ENCODE assay signal across 10 cellular contexts in the genomic region with DNA sequence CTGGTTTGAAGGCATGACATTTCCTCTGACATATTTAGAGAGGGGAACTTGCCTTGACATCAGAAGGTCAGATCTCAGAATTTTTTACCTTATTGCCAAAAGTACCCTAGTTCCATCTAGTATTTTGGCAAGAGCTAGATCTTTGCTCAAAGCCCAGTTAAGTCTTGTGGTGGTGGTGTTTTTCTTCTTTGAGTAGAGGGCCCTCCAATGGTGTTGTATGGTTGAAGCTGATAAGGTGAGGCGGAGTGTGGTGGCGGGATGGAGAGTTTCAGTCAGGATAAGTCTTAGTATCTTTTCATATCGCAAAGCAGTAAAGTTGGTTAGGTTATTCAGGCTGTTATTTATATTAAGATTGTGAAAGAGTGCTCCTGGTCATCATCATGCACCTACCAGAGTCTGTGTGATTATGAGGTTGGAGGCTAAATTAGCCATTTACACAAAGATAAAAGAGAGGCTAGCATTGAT. TPM values are rescaled to one million over a fixed set of nuclear protein-coding genes. Genes with fewer than 3 reads are reported as not detected.
DNase-seq lines count a peak whose midpoint lies in the region; ATAC-seq and TF ChIP-seq lines count a peak whose summit lies in the region.
"Had no signal": no experiment of that assay in that cellular context is flagged by ENCODE, and none has a peak within 500 bp of the region (broad histone marks: within the 10 kb centered on the region; RNA-seq: fewer than 3 reads in every experiment).

No MANE protein-coding gene starts in this region.

- no peak for TF ChIP-seq CTCF in PC-3 (conservative IDR thresholded peaks at IDR 0.05; ENCODE audit: low read depth, low read length)
- TF ChIP-seq CTCF in osteocyte (IDR thresholded peaks at IDR 0.05): no peak
- no peak for TF ChIP-seq CTCF in BE2C (IDR thresholded peaks at IDR 0.05; ENCODE audit: low read depth, low read length)

- H3K9me3 Mint-ChIP-seq in CD4-positive, alpha-beta memory T cell: no peaks in the 10 kb centered on the region
- peaks cover 3% of the 10 kb centered on the region for H3K9me3 Mint-ChIP-seq in osteocyte (ENCODE audit: unreplicated experiment)

- no peaks in the 10 kb centered on the region for H3K36me3 ChIP-seq in CD4-positive, alpha-beta memory T cell (ENCODE audit: insufficient read depth, low read length)
- H3K36me3 ChIP-seq in PC-3 (ENCODE audit: low read depth, low read length) (no peaks in the 10 kb centered on the region), BE2C (no peaks in the 10 kb centered on the region)

- DNase-seq in CD4-positive, alpha-beta memory T cell: no peak
- DNase-seq in PC-3 (no peak), dermis blood vessel endothelial cell (peak; percentile 40), osteocyte (ENCODE audit: extremely low spot score, unreplicated experiment) (no peak), Ammon's horn (ENCODE audit: low spot score) (no peak), NCI-H2196 treated with DMSO at 0.1 percent for 48 hours (lab: John Stamatoyannopoulos, UW; ENCODE audit: unreplicated experiment) (no peak), BE2C (no peak)
- DNase-seq: foreskin melanocyte had no signal

- H3K36me3 Mint-ChIP-seq in CD4-positive, alpha-beta memory T cell: peaks cover 0 to 2% of the 10 kb centered on the region in 2 donors
- peaks cover 4% of the 10 kb centered on the region for H3K36me3 Mint-ChIP-seq in osteocyte (ENCODE audit: unreplicated experiment)

- H3K27ac ChIP-seq in CD4-positive, alpha-beta memory T cell (ENCODE audit: low read depth, low read length): peak overlapping the region; percentile 70
- peak overlapping the region; percentile 82 for H3K27ac ChIP-seq in PC-3 (ENCODE audit: low read length)

- H3K4me3 ChIP-seq in CD4-positive, alpha-beta memory T cell (ENCODE audit: low read length in 2 of 2): no peak overlapping the region
- no peak overlapping the region for H3K4me3 ChIP-seq in PC-3 (ENCODE audit: low read length)
- H3K4me3 ChIP-seq in BE2C (ENCODE audit: low read depth, low read length): no peak overlapping the region

- H3K4me1 Mint-ChIP-seq in CD4-positive, alpha-beta memory T cell: peaks cover 20 to 49% (median 30%) of the 10 kb centered on the region in 4 donors
- H3K4me1 Mint-ChIP-seq in osteocyte (ENCODE audit: unreplicated experiment): peaks cover 59% of the 10 kb centered on the region

- peaks cover 14% of the 10 kb centered on the region for H3F3A ChIP-seq in PC-3 (ENCODE audit: low read length, unreplicated experiment)

- ATAC-seq in PC-3: no peak
- ATAC-seq in GM19452 (IDR thresholded peaks at IDR 0.05; ENCODE audit: unreplicated experiment): no peak
- ATAC-seq: sciatic nerve had no signal

- H3K9me2 ChIP-seq in PC-3 (replicated peaks; ENCODE audit: low read length): no peaks in the 10 kb centered on the region

- CTCF ChIA-PET in CD4-positive, alpha-beta memory T cell (lab: Charles Lee; ENCODE audit: partially characterized antibody): interaction anchor here (0.6 to 17.2 kb wide), 31 partner anchors 9 to 354 kb away, joined by 3 to 820 read pairs (median 4); partner anchors contain the start of gene MACF1
- CTCF ChIA-PET in PC-3 (lab: Charles Lee): interaction anchor here (0.6 to 1.3 kb wide), 6 partner anchors 8 to 80 kb away, joined by 3 to 16 read pairs (median 4); no protein-coding TSS in a partner anchor

- H3K27me3 Mint-ChIP-seq in CD4-positive, alpha-beta memory T cell: no peaks in the 10 kb centered on the region
- H3K27me3 Mint-ChIP-seq in osteocyte (ENCODE audit: unreplicated experiment): no peaks in the 10 kb centered on the region

- H3K4me1 ChIP-seq in CD4-positive, alpha-beta memory T cell (ENCODE audit: insufficient read depth, low read length): peaks cover 37% of the 10 kb centered on the region
- peaks cover 67% of the 10 kb centered on the region for H3K4me1 ChIP-seq in PC-3 (ENCODE audit: insufficient read depth, low read length)
- no peaks in the 10 kb centered on the region; the same call in 1 of the 2 replicates for H3K4me1 ChIP-seq in BE2C

- H3K27me3 ChIP-seq in CD4-positive, alpha-beta memory T cell (ENCODE audit: insufficient read depth, low read length): no peaks in the 10 kb centered on the region
- H3K27me3 ChIP-seq in PC-3 (ENCODE audit: low read length) (no peaks in the 10 kb centered on the region), BE2C (no peaks in the 10 kb centered on the region)

- POLR2A ChIA-PET in CD4-positive, alpha-beta memory T cell (lab: Charles Lee; ENCODE audit: partially characterized antibody): interaction anchor here (0.6 to 3.4 kb wide), 12 partner anchors 9 to 80 kb away, joined by 3 to 45 read pairs (median 6); partner anchors contain the start of gene MACF1
- POLR2A ChIA-PET in PC-3 (lab: Charles Lee; ENCODE audit: unreplicated experiment): no interaction called here

- TSS peak; percentile 26 for BruUV-seq in PC-3 (replicated peaks; lab: Mats Ljungman, UMichigan)

- peak overlapping the region; percentile 69 for H3K4me2 ChIP-seq in PC-3 (ENCODE audit: low read length)

- intact Hi-C loops in CD4-positive, alpha-beta memory T cell (cut with micrococcal nuclease): loop anchor here (1.0 to 5.0 kb wide), 3 partner anchors 8 to 393 kb away; partner anchors contain the start of gene PABPC4
- intact Hi-C loops in PC-3 (cut with micrococcal nuclease): no loop called here

- peak overlapping the region in 5 of 8 donors; percentile 8 to 53 (median 35) for H3K4me3 Mint-ChIP-seq in CD4-positive, alpha-beta memory T cell
- H3K4me3 Mint-ChIP-seq in osteocyte (ENCODE audit: unreplicated experiment): peak overlapping the region; percentile 22

- peaks cover 76% of the 10 kb centered on the region for H3K79me2 ChIP-seq in PC-3 (ENCODE audit: low read length)

- peak overlapping the region; percentile 11; the same call in 1 of the 2 replicates for H3K9ac ChIP-seq in PC-3 (ENCODE audit: low read length)

- no peaks in the 10 kb centered on the region for H3K9me3 ChIP-seq in CD4-positive, alpha-beta memory T cell (ENCODE audit: control insufficient read depth in 1 of 2, low read length in 2 of 2)
- H3K9me3 ChIP-seq in PC-3 (ENCODE audit: low read length) (no peaks in the 10 kb centered on the region), BE2C (no peaks in the 10 kb centered on the region)

- peak overlapping the region; percentile 90 to 98 (median 96) for H3K27ac Mint-ChIP-seq in CD4-positive, alpha-beta memory T cell
- H3K27ac Mint-ChIP-seq in osteocyte (ENCODE audit: unreplicated experiment): peak overlapping the region; percentile 78

- H4K20me1 ChIP-seq in PC-3 (ENCODE audit: low read length): no peaks in the 10 kb centered on the region

- no peak overlapping the region for H2AFZ ChIP-seq in PC-3 (ENCODE audit: low read length)

RNA-seq across cellular contexts. Expression of gene MACF1, which starts 20.1 kb away (rescaled TPM):
- total RNA-seq in CD4-positive, alpha-beta memory T cell: 100 to 1,000 TPM; 329 to 387 TPM
- 100 to 1,000 TPM in 1 of 2 donors, 1 to 10 TPM in 1; 6.8 to 114 TPM for polyA plus RNA-seq in CD4-positive, alpha-beta memory T cell
- total RNA-seq in PC-3 (2014; rRNA removed) (103 and 146 TPM in 2 replicates), dermis blood vessel endothelial cell (653 and 751 TPM in 2 replicates), osteocyte (431 and 452 TPM in 2 replicates)
- polyA plus RNA-seq in BE2C (2012; ENCODE audit: insufficient read depth, insufficient read length, low read depth): 24.3 TPM
